Comparison of ENCODE assay signal across 39 cellular contexts in the genomic region with DNA sequence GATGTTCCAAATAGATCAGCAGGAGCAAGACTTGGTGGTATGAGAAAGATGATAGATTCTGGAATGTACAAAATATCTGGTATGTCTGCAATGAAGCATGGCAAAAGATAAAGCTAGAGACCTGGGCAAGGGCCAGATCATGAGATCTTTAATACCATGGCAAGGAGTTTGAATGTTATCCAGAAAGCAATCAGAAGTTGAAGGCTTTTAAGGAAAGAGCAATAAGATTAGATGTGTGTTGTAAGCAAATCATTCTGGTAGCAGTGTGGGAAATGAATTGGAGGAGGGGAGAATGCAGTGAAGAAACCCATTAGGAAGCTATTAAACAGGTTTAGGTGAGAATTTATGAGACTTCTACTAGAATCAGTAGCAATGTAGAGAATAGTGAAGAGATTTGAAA. TPM values are rescaled to one million over a fixed set of nuclear protein-coding genes. Genes with fewer than 3 reads are reported as not detected.
"Had no signal": no experiment of that assay in that cellular context is flagged by ENCODE, and none has a peak within 500 bp of the region (broad histone marks: within the 10 kb centered on the region; RNA-seq: fewer than 3 reads in every experiment).

No MANE protein-coding gene starts in this region.

- H3K4me2 ChIP-seq: KMS-11 had no signal

- H3K9ac ChIP-seq: KMS-11 had no signal

- H3K27ac ChIP-seq: KMS-11 had no signal

- H3K36me3 ChIP-seq: MG63 had no signal

- DNase-seq: Karpas-422, Kasumi-1, KBM-7, KG1, MG63, MM.1S, MV-4-11, NCI-H1048, NCI-H1092, NCI-H1092 treated with DMSO at 0.1 percent for 48 hours, NCI-H1105, NCI-H1105 treated with DMSO at 0.1 percent for 48 hours, NCI-H1417, NCI-H1417 treated with DMSO at 0.1 percent for 48 hours, NCI-H1436, NCI-H1436 treated with DMSO at 0.1 percent for 48 hours, NCI-H146, NCI-H1694, NCI-H1694 treated with DMSO at 0.1 percent for 48 hours, NCI-H187, NCI-H187 treated with DMSO at 0.1 percent for 48 hours, NCI-H1930, NCI-H2029, NCI-H2029 treated with DMSO at 0.1 percent for 48 hours, NCI-H2081, NCI-H2081 treated with DMSO at 0.1 percent for 48 hours, NCI-H2107, NCI-H2171, NCI-H2171 treated with DMSO at 0.1 percent for 48 hours, NCI-H2227 treated with DMSO at 0.1 percent for 48 hours, NCI-H226, NCI-H345, NCI-H446, NCI-H446 treated with DMSO at 0.1 percent for 48 hours, NCI-H510A had no signal

- H3K4me3 ChIP-seq: MG63 had no signal

- H3K9me3 ChIP-seq: MG63 had no signal

RNA-seq across cellular contexts. Expression of gene SYT9, which starts 32.2 kb away (rescaled TPM):
- total RNA-seq: LHCN-M2, MCF 10A, NCI-H460 had no signal
